ENCODE assay signal across 1 cellular context in genomic region chr17:4972752-4973151, GRCh38.
A peak's percentile ranks its signal among the peaks of the same experiment; 100 is the strongest.
TF ChIP-seq lines count a peak whose summit lies in the region.

No MANE protein-coding gene starts in this region.

TF ChIP-seq in HepG2, 621 proteins besides CTCF, POLR2A, EP300 and RAD21:
- TF ChIP-seq ZBTB1 (CRISPR knock-in tag; IDR thresholded peaks at IDR 0.05; ENCODE audit: borderline replicate concordance) (no peak), POLR2G (IDR thresholded peaks at IDR 0.05; ENCODE audit: low read depth, low read length) (peak; percentile 54; the same call in 1 of the 2 replicates), CHCHD3 (CRISPR knock-in tag; IDR thresholded peaks at IDR 0.05) (no peak), AGO1 (IDR thresholded peaks at IDR 0.05; ENCODE audit: low read depth, low read length, poor library complexity, severe bottlenecking) (peak; percentile 75), ZC3H13 (CRISPR knock-in tag; IDR thresholded peaks at IDR 0.05) (no peak), RBFOX2 (IDR thresholded peaks at IDR 0.05; ENCODE audit: low read depth, low read length) (peak; percentile 31; the same call in 1 of the 2 replicates), AGO2 (optimal IDR thresholded peaks at IDR 0.05; ENCODE audit: low read depth, low read length) (peak; percentile 86), ZBTB38 (CRISPR knock-in tag; IDR thresholded peaks at IDR 0.05) (no peak), PRDM10 (CRISPR knock-in tag; IDR thresholded peaks at IDR 0.05; ENCODE audit: low read depth) (no peak), SIX4 (CRISPR knock-in tag; IDR thresholded peaks at IDR 0.05) (no peak), GATAD2A (CRISPR knock-in tag; IDR thresholded peaks at IDR 0.05) (no peak), AKAP8 (CRISPR knock-in tag; IDR thresholded peaks at IDR 0.05) (peak; percentile 40; the same call in 1 of the 2 replicates), ZNF543 (CRISPR knock-in tag; IDR thresholded peaks at IDR 0.05) (no peak), ZBTB42 (CRISPR knock-in tag; IDR thresholded peaks at IDR 0.05) (no peak), KAT7 (CRISPR knock-in tag; IDR thresholded peaks at IDR 0.05; ENCODE audit: borderline replicate concordance) (no peak)
- TF ChIP-seq, protein P1, sequence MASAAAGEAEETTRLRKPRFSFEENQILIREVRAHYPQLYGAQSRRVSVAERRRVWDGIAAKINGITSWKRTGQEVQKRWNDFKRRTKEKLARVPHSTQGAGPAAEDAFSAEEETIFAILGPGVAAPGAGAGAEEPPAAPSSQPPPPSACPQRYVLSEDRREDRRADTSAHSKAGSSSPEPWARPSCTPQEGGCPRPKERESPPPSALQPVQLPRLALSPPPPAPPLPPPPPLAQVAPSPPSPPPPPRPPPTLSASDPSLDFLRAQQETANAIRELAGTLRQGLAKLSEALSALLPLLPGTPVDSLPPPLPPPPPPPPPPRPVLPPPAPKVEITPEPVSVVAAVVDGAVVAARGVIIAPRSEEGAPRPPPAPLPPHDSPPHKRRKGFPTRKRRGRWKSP (CRISPR knock-in tag; IDR thresholded peaks at IDR 0.05) = no peak
TF ChIP-seq in HepG2: peak in this region for 5.
